In the genomic region with DNA sequence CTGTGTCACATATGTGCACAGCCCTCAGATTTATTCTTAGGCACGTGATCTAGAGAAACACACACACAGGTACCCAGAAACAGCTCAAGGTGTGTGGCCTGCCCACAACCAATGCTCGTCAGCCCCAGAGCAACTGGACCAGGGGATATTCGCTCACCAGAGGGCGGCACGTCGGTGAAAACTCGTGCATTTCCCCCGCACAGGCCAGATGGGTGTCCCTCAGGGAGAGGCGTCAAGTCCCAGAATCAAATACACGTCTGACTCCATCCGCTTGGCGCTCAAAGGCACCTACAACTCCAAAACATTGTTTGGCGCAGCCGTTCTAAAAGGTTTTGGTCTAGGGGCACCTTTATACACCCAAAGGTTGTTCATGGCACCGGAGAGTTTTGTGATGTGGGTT, we compare ENCODE assay signal across 24 cellular contexts.
"Had no signal": no experiment of that assay in that cellular context is flagged by ENCODE, and none has a peak within 500 bp of the region (broad histone marks: within the 10 kb centered on the region; RNA-seq: fewer than 3 reads in every experiment).

No MANE protein-coding gene starts in this region.

- FAIRE-seq: astrocyte had no signal

- H3K4me3 Mint-ChIP-seq: activated CD8-positive, alpha-beta memory T cell treated with anti-CD3 and anti-CD28 coated beads, Interleukin-2, amount 10 ng/mL, durations not matched to agents 7 days and 5 days; activated naive CD4-positive, alpha-beta T cell treated with anti-CD3 and anti-CD28 coated beads for 36 hours; activated naive CD8-positive, alpha-beta T cell; activated T-helper 17 cell treated with anti-CD3 and anti-CD28 coated beads, Interleukin-2, amount 50 U/mL, for 72 hours; brain; IgD-negative memory B cell had no signal

- H3K36me3 Mint-ChIP-seq: activated CD8-positive, alpha-beta memory T cell treated with anti-CD3 and anti-CD28 coated beads, Interleukin-2, amount 10 ng/mL, durations not matched to agents 7 days and 5 days; activated naive CD8-positive, alpha-beta T cell; IgD-negative memory B cell had no signal

- H3K4me1 ChIP-seq: SJCRH30 had no signal

- H3K9me3 ChIP-seq: SJCRH30, SK-N-SH had no signal

- H3K27ac ChIP-seq: SJCRH30, WERI-Rb-1 had no signal

- H3K9ac ChIP-seq: SK-N-SH had no signal

- H3K36me3 ChIP-seq: SJCRH30, WERI-Rb-1 had no signal

- H3K27me3 Mint-ChIP-seq: activated CD8-positive, alpha-beta memory T cell treated with anti-CD3 and anti-CD28 coated beads, Interleukin-2, amount 10 ng/mL, durations not matched to agents 7 days and 5 days; brain; IgD-negative memory B cell had no signal

- DNase-seq: activated CD4-positive, alpha-beta T cell treated with anti-CD3 and anti-CD28 coated beads for 4 hours; activated gamma-delta T cell; activated naive CD4-positive, alpha-beta T cell treated with anti-CD3 and anti-CD28 coated beads for 36 hours; activated T-cell treated with anti-CD3 and anti-CD28 coated beads for 4 hours; activated T-cell treated with anti-CD3 and anti-CD28 coated beads, Interleukin-2, amount 50 U/mL, for 48 hours; amygdala; KG1; NCI-H1092; NCI-H1417; NCI-H1930; NCI-H2171; NCI-H2227 treated with DMSO at 0.1 percent for 48 hours; NCI-H526; NCI-H774; SJCRH30; SK-N-SH; T-helper 1 cell; WERI-Rb-1 had no signal

- H3K4me1 Mint-ChIP-seq: activated CD8-positive, alpha-beta memory T cell treated with anti-CD3 and anti-CD28 coated beads, Interleukin-2, amount 10 ng/mL, durations not matched to agents 7 days and 5 days; activated T-helper 17 cell treated with anti-CD3 and anti-CD28 coated beads, Interleukin-2, amount 50 U/mL, for 72 hours; IgD-negative memory B cell had no signal

- H3K4me3 ChIP-seq: SJCRH30 had no signal

- H3K27ac Mint-ChIP-seq: activated CD8-positive, alpha-beta memory T cell treated with anti-CD3 and anti-CD28 coated beads, Interleukin-2, amount 10 ng/mL, durations not matched to agents 7 days and 5 days; activated naive CD4-positive, alpha-beta T cell treated with anti-CD3 and anti-CD28 coated beads for 36 hours; activated naive CD8-positive, alpha-beta T cell; activated T-helper 17 cell treated with anti-CD3 and anti-CD28 coated beads, Interleukin-2, amount 50 U/mL, for 72 hours; brain; IgD-negative memory B cell had no signal
